8 cellular contexts compared by ENCODE assay signal in the genomic region with DNA sequence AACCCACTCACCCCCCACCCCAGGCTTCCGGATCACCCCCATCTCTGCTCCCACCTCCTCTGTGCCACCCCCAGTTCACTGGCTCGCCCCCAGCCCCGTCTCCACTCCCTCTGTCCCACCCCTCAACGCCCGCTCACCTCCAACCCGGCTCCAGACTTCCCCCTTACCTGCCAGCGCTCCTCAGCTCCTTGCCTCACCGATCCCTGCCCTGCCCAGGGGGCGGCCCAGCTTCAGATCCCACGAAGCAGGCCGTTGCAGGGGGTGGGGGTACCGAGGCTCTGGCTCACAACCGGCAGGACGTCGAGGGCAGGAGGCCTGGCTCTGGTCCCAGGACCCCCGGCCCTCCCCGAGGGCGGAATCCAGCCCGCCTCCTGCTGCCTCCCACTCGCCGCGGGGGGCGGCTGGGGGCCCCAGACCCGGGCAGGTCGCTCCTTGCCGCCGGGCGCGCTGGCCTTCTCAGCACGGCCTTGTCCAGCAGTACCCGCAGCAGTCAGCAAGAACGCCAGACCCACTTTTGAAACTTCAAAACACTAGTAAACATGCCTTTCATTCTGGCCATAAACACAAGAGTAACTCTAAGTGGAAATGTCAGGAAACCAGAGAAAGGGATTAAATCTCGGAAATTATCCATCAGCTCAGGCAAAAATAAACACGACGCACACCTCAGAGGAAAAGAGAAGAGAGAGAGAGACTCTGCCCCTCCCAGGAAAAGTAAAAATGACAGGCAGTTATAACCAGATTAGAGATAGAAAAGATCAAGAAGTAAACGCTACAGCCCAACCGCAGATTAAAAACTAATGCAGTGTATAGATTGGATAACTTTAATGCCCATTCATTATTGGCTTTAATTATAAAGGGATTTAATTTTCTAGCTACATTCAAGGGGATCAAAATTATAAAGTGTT. TPM values are rescaled to one million over a fixed set of nuclear protein-coding genes. Genes with fewer than 3 reads are reported as not detected.
A peak's percentile ranks its signal among the peaks of the same experiment; 100 is the strongest.
DNase-seq lines count a peak whose midpoint lies in the region; ATAC-seq, FAIRE-seq and TF ChIP-seq lines count a peak whose summit lies in the region.

No MANE protein-coding gene starts in this region.

- POLR2A ChIA-PET in activated CD4-positive, alpha-beta T cell treated with anti-CD3 and anti-CD28 coated beads for 36 hours (lab: Charles Lee) = interaction anchor here (0.6 kb wide), 1 partner anchor 16 kb away, joined by 3 read pairs; no protein-coding TSS in a partner anchor

- H3K79me2 ChIP-seq in astrocyte (ENCODE audit: insufficient read depth, low read length) = peaks cover 3% of the 10 kb centered on the region

- H3K27me3 ChIP-seq in astrocyte (ENCODE audit: insufficient read depth, low read length) = no peaks in the 10 kb centered on the region
- no peaks in the 10 kb centered on the region for H3K27me3 ChIP-seq in suprapubic skin

- peaks cover 15% of the 10 kb centered on the region for H4K20me1 ChIP-seq in astrocyte (ENCODE audit: insufficient read depth, low read length)

- TF ChIP-seq POLR2A in suprapubic skin (IDR thresholded peaks at IDR 0.05) = no peak

- peak overlapping the region; percentile 69 for H3K27ac Mint-ChIP-seq in activated CD4-positive, alpha-beta T cell treated with anti-CD3 and anti-CD28 coated beads for 36 hours
- no peak overlapping the region for H3K27ac Mint-ChIP-seq in astrocyte (ENCODE audit: unreplicated experiment)

- H3K4me1 Mint-ChIP-seq in activated CD4-positive, alpha-beta T cell treated with anti-CD3 and anti-CD28 coated beads for 36 hours = peaks cover 38% of the 10 kb centered on the region
- H3K4me1 Mint-ChIP-seq in astrocyte (ENCODE audit: low read depth, unreplicated experiment) = peaks cover 8% of the 10 kb centered on the region

- no peak for TF ChIP-seq CTCF in astrocyte (IDR thresholded peaks at IDR 0.05; ENCODE audit: insufficient read depth, low read depth, low read length)
- no peak for TF ChIP-seq CTCF in suprapubic skin (IDR thresholded peaks at IDR 0.05)

- peaks cover 4% of the 10 kb centered on the region for H3K27me3 Mint-ChIP-seq in activated CD4-positive, alpha-beta T cell treated with anti-CD3 and anti-CD28 coated beads for 36 hours
- peaks cover 17% of the 10 kb centered on the region for H3K27me3 Mint-ChIP-seq in astrocyte (ENCODE audit: low read depth, unreplicated experiment)

- TF ChIP-seq EP300 in suprapubic skin (IDR thresholded peaks at IDR 0.05) = no peak

- peaks cover 12% of the 10 kb centered on the region for H3K36me3 Mint-ChIP-seq in activated CD4-positive, alpha-beta T cell treated with anti-CD3 and anti-CD28 coated beads for 36 hours (ENCODE audit: low read depth)
- no peaks in the 10 kb centered on the region for H3K36me3 Mint-ChIP-seq in astrocyte (ENCODE audit: low read depth, unreplicated experiment)

- intact Hi-C loops in activated CD4-positive, alpha-beta T cell treated with anti-CD3 and anti-CD28 coated beads for 36 hours (cut with DNase I, micrococcal nuclease) = loop anchor here (1.0 to 5.0 kb wide), 9 partner anchors 62 to 614 kb away; a partner anchor contains a TSS

- FAIRE-seq in astrocyte (lab: Jason Lieb, UNC) = no peak

- peak overlapping the region; percentile 72 for H2AFZ ChIP-seq in astrocyte (ENCODE audit: low read depth, low read length)

- no peaks in the 10 kb centered on the region for H3K9me3 Mint-ChIP-seq in activated CD4-positive, alpha-beta T cell treated with anti-CD3 and anti-CD28 coated beads for 36 hours (ENCODE audit: low read depth)
- peaks cover 10% of the 10 kb centered on the region for H3K9me3 Mint-ChIP-seq in astrocyte (ENCODE audit: unreplicated experiment)

- peak overlapping the region; percentile 55 for H3K4me3 ChIP-seq in astrocyte (ENCODE audit: insufficient read depth, low read depth, low read length)
- H3K4me3 ChIP-seq in suprapubic skin = peak overlapping the region; percentile 81

- peaks cover 4% of the 10 kb centered on the region for H3K4me1 ChIP-seq in astrocyte (ENCODE audit: insufficient read depth, low read length)
- peaks cover 27% of the 10 kb centered on the region for H3K4me1 ChIP-seq in suprapubic skin

- H3K9ac ChIP-seq in astrocyte (ENCODE audit: low read length) = no peak overlapping the region

- CTCF ChIA-PET in activated CD4-positive, alpha-beta T cell treated with anti-CD3 and anti-CD28 coated beads for 36 hours (lab: Charles Lee) = interaction anchor here (0.6 to 2.0 kb wide), 2 partner anchors 170 to 613 kb away, joined by 3 to 5 read pairs; no protein-coding TSS in a partner anchor

- H3K4me2 ChIP-seq in astrocyte (ENCODE audit: low read length) = peak overlapping the region; percentile 82

- 7% methylated on average over 19 of the region's 37 CpGs for WGBS in suprapubic skin

- H3K4me3 Mint-ChIP-seq in activated CD4-positive, alpha-beta T cell treated with anti-CD3 and anti-CD28 coated beads for 36 hours = peak overlapping the region; percentile 63
- H3K4me3 Mint-ChIP-seq in astrocyte (ENCODE audit: unreplicated experiment) = peak overlapping the region; percentile 74

- ATAC-seq in activated CD4-positive, alpha-beta T cell treated with anti-CD3 and anti-CD28 coated beads for 36 hours = no peak
- no peak for ATAC-seq in GM18511 (IDR thresholded peaks at IDR 0.05; ENCODE audit: unreplicated experiment)

- H3K9me3 ChIP-seq in astrocyte (ENCODE audit: insufficient read depth, low read depth, low read length) = no peaks in the 10 kb centered on the region
- H3K9me3 ChIP-seq in suprapubic skin = no peaks in the 10 kb centered on the region

- DNase-seq in activated CD4-positive, alpha-beta T cell treated with anti-CD3 and anti-CD28 coated beads for 36 hours = no peak
- no peak for DNase-seq in activated CD4-positive, alpha-beta T cell treated with anti-CD3 and anti-CD28 coated beads, Interleukin-2, amount 50 U/mL, for 1 hour
- DNase-seq in astrocyte (ENCODE audit: low read depth) (no peak), iPS-NIHi11 (ENCODE audit: low spot score) (peak; percentile 34), suprapubic skin (ENCODE audit: low spot score in 2 of 2) (peak in 1 of 2 donors; percentile 70), KG1 (lab: John Stamatoyannopoulos, UW) (no peak), NCI-H2107 (lab: John Stamatoyannopoulos, UW) (no peak)

- H3K27ac ChIP-seq in astrocyte (ENCODE audit: low read depth, low read length) (no peak overlapping the region), suprapubic skin (no peak overlapping the region)

- H3K36me3 ChIP-seq in astrocyte (ENCODE audit: insufficient read depth, low read length) (no peaks in the 10 kb centered on the region), suprapubic skin (no peaks in the 10 kb centered on the region)

RNA-seq across cellular contexts. Expression of a gene that starts 1.0 kb away (rescaled TPM):
- total RNA-seq in activated CD4-positive, alpha-beta T cell treated with anti-CD3 and anti-CD28 coated beads for 36 hours = 10 to 100 TPM; 14.5 to 14.9 TPM
- total RNA-seq in astrocyte (9.6 and 12.6 TPM in 2 replicates), suprapubic skin (10 to 100 TPM; 25.5 to 59.8 (median 49.7) TPM)
